In the genomic region with DNA sequence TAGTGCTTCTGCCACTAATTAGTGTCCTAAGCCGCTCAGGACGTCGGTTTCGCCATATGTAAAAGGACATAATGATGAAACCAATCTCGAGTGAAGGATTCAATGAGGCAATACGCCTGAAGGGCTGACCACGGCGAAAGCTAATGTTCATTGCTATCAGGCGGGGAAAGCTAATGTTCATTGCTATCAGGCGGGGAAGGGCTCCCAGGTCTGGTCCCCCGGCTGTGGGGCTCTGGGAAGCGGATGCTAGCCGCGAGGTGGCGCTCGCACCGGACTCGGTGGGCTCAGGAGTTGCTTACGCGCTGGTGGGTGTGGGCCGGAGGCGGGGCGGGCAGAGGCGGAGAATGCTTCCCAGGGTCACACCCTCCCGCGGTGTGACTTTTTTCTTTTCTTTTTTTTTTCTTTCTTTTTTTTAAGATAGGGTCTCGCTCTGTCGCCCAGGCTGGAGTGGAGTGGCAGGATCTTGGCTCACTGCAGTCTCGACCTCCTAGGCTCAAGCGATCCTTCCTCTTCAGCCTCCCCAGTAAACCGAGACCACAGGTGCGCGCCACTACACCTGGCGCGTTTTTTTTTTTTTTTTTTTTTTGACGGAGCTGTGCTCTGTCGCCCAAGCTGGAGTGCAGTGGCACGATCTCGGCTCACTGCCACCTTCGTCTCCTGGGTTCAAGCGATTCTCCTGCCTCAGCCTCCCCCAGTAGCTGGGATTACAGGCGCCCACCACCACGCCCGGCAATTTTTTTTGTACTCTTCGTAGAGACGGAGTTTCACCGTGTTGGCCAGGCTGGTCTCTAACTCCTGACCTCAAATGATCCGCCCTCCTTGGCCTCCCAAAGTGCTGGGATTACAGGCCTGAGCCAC, we compare ENCODE assay signal across 1 cellular context.
A peak's percentile ranks its signal among the peaks of the same experiment; 100 is the strongest.
TF ChIP-seq lines count a peak whose summit lies in the region.

No MANE protein-coding gene starts in this region.

TF ChIP-seq in K562, 482 proteins besides CTCF, POLR2A, EP300 and RAD21 (continues in another document):
- TF ChIP-seq MBD2 (IDR thresholded peaks at IDR 0.05; ENCODE audit: borderline replicate concordance, low read depth), result no peak
- peak; percentile 68 for TF ChIP-seq XRCC5 (IDR thresholded peaks at IDR 0.05; ENCODE audit: low read depth, low read length)
- TF ChIP-seq HMGN3 (IDR thresholded peaks at IDR 0.05; ENCODE audit: borderline replicate concordance, extremely low read depth, insufficient read length, low read depth, low read length), result no peak
- TF ChIP-seq TBL1XR1 (IDR thresholded peaks at IDR 0.05; ENCODE audit: low read length in 2 of 2), result peak in 1 of 2 experiments; percentile 31; a peak in 1 of 4 replicates
- TF ChIP-seq, protein P1, sequence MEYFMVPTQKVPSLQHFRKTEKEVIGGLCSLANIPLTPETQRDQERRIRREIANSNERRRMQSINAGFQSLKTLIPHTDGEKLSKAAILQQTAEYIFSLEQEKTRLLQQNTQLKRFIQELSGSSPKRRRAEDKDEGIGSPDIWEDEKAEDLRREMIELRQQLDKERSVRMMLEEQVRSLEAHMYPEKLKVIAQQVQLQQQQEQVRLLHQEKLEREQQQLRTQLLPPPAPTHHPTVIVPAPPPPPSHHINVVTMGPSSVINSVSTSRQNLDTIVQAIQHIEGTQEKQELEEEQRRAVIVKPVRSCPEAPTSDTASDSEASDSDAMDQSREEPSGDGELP (CRISPR knock-in tag; IDR thresholded peaks at IDR 0.05; ENCODE audit: borderline replicate concordance), result peak; percentile 79; the same call in 1 of the 2 replicates
- peak; percentile 83 for TF ChIP-seq CREM (IDR thresholded peaks at IDR 0.05; ENCODE audit: low read depth)
- TF ChIP-seq HDGF (IDR thresholded peaks at IDR 0.05), result no peak
- no peak for TF ChIP-seq PURB (CRISPR knock-in tag; IDR thresholded peaks at IDR 0.05; ENCODE audit: low read depth)
- TF ChIP-seq ELF1 (tag; IDR thresholded peaks at IDR 0.05), result no peak
- peak; percentile 76 for TF ChIP-seq CXXC5 (CRISPR knock-in tag; IDR thresholded peaks at IDR 0.05)
- TF ChIP-seq ZNF518B (CRISPR knock-in tag; IDR thresholded peaks at IDR 0.05), result no peak
- TF ChIP-seq LCOR (CRISPR knock-in tag; IDR thresholded peaks at IDR 0.05), result peak; percentile 74
- no peak for TF ChIP-seq ZNF76 (CRISPR knock-in tag; IDR thresholded peaks at IDR 0.05; ENCODE audit: borderline replicate concordance)
- TF ChIP-seq YY1 (IDR thresholded peaks at IDR 0.05; ENCODE audit: borderline replicate concordance in 1 of 3, control insufficient read depth in 1 of 3, extremely low read depth in 1 of 3, insufficient read depth in 3 of 3, insufficient read length in 1 of 3, insufficient replicate concordance in 2 of 3, low read depth in 1 of 3, low read length in 2 of 3), result peak in 1 of 3 experiments; percentile 47
- peak; percentile 40; the same call in 1 of the 2 replicates for TF ChIP-seq L3MBTL2 (IDR thresholded peaks at IDR 0.05)
- 0 out of 2 replicates have a peak, but pooled peaks have one; percentile 35 for TF ChIP-seq BHLHE40 (IDR thresholded peaks at IDR 0.05; ENCODE audit: low read length)
- no peak for TF ChIP-seq MEIS2 (IDR thresholded peaks at IDR 0.05; ENCODE audit: partially characterized antibody)
- TF ChIP-seq HCFC1 (IDR thresholded peaks at IDR 0.05; ENCODE audit: low read depth, low read length), result 0 out of 2 replicates have a peak, but pooled peaks have one; percentile 36
- peak; percentile 63 for TF ChIP-seq ATF7 (IDR thresholded peaks at IDR 0.05)
- TF ChIP-seq SRSF9 (IDR thresholded peaks at IDR 0.05; ENCODE audit: borderline replicate concordance, low read depth, low read length), result no peak
- peak; percentile 90 for TF ChIP-seq ZBTB7A (IDR thresholded peaks at IDR 0.05; ENCODE audit: borderline replicate concordance, control insufficient read depth, low read depth, low read length)
- no peak for TF ChIP-seq GTF2E2 (tag; IDR thresholded peaks at IDR 0.05)
- TF ChIP-seq TBP (optimal IDR thresholded peaks at IDR 0.05; ENCODE audit: low read depth, low read length), result peak; percentile 8
- 0 out of 2 replicates have a peak, but pooled peaks have one; percentile 14 for TF ChIP-seq ZFX (CRISPR knock-in tag; IDR thresholded peaks at IDR 0.05)
- TF ChIP-seq SMC3 (conservative IDR thresholded peaks at IDR 0.05; ENCODE audit: insufficient read depth, low read depth, low read length), result peak; percentile 91
- TF ChIP-seq SETDB1 (IDR thresholded peaks at IDR 0.05; ENCODE audit: low read length), result no peak
- 0 out of 2 replicates have a peak, but pooled peaks have one; percentile 55 for TF ChIP-seq ZBTB33 (CRISPR knock-in tag; IDR thresholded peaks at IDR 0.05)
- no peak for TF ChIP-seq SIN3B (IDR thresholded peaks at IDR 0.05; ENCODE audit: low read depth)
- 0 out of 2 replicates have a peak, but pooled peaks have one; percentile 27 for TF ChIP-seq SOX6 (IDR thresholded peaks at IDR 0.05)
- TF ChIP-seq, protein P2, sequence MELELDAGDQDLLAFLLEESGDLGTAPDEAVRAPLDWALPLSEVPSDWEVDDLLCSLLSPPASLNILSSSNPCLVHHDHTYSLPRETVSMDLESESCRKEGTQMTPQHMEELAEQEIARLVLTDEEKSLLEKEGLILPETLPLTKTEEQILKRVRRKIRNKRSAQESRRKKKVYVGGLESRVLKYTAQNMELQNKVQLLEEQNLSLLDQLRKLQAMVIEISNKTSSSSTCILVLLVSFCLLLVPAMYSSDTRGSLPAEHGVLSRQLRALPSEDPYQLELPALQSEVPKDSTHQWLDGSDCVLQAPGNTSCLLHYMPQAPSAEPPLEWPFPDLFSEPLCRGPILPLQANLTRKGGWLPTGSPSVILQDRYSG (tag; conservative IDR thresholded peaks at IDR 0.05; ENCODE audit: low read depth), result no peak
- TF ChIP-seq BCOR (IDR thresholded peaks at IDR 0.05), result peak; percentile 54; the same call in 1 of the 2 replicates
- TF ChIP-seq ATF1 (CRISPR knock-in tag; IDR thresholded peaks at IDR 0.05), result no peak
- peak; percentile 79 for TF ChIP-seq ATF1 (tag; IDR thresholded peaks at IDR 0.05)
- no peak for TF ChIP-seq RFX1 (IDR thresholded peaks at IDR 0.05)
- TF ChIP-seq GABPB1 (CRISPR knock-in tag; IDR thresholded peaks at IDR 0.05), result peak; percentile 43; the same call in 1 of the 2 replicates
- TF ChIP-seq CBFA2T3 (IDR thresholded peaks at IDR 0.05), result peak; percentile 10; the same call in 1 of the 2 replicates
- TF ChIP-seq TAF1 (IDR thresholded peaks at IDR 0.05; ENCODE audit: control insufficient read depth, extremely low read depth, insufficient read depth, low read length, severe bottlenecking), result no peak
- TF ChIP-seq CHD1 (IDR thresholded peaks at IDR 0.05; ENCODE audit: low read length), result no peak
- TF ChIP-seq MNT (conservative IDR thresholded peaks at IDR 0.05), result peak in 1 of 2 experiments; percentile 49; a peak in 2 of 4 replicates
- peak; percentile 71 for TF ChIP-seq CCNT2 (IDR thresholded peaks at IDR 0.05; ENCODE audit: borderline replicate concordance, extremely low read depth, insufficient read length, low read depth, low read length)
- no peak for TF ChIP-seq RBM39 (optimal IDR thresholded peaks at IDR 0.05; ENCODE audit: low read depth, low read length)
- TF ChIP-seq ZNF778 (CRISPR knock-in tag; IDR thresholded peaks at IDR 0.05), result no peak
- TF ChIP-seq CEBPG (CRISPR knock-in tag; IDR thresholded peaks at IDR 0.05), result peak; percentile 62
- TF ChIP-seq CEBPG (tag; conservative IDR thresholded peaks at IDR 0.05 in 1 of 2, IDR thresholded peaks at IDR 0.05 in 1 of 2), result peak; percentile 68 to 70; a peak in 3 of 4 replicates
- TF ChIP-seq, protein P3, sequence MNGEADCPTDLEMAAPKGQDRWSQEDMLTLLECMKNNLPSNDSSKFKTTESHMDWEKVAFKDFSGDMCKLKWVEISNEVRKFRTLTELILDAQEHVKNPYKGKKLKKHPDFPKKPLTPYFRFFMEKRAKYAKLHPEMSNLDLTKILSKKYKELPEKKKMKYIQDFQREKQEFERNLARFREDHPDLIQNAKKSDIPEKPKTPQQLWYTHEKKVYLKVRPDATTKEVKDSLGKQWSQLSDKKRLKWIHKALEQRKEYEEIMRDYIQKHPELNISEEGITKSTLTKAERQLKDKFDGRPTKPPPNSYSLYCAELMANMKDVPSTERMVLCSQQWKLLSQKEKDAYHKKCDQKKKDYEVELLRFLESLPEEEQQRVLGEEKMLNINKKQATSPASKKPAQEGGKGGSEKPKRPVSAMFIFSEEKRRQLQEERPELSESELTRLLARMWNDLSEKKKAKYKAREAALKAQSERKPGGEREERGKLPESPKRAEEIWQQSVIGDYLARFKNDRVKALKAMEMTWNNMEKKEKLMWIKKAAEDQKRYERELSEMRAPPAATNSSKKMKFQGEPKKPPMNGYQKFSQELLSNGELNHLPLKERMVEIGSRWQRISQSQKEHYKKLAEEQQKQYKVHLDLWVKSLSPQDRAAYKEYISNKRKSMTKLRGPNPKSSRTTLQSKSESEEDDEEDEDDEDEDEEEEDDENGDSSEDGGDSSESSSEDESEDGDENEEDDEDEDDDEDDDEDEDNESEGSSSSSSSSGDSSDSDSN (IDR thresholded peaks at IDR 0.05; ENCODE audit: borderline replicate concordance in 1 of 2, low read depth in 2 of 2, low read length in 2 of 2), result 0 out of 4 replicates have a peak, but pooled peaks of 1 of the 2 experiments have one; percentile 56
- 0 out of 2 replicates have a peak, but pooled peaks have one; percentile 55 for TF ChIP-seq KAT7 (CRISPR knock-in tag; IDR thresholded peaks at IDR 0.05; ENCODE audit: borderline replicate concordance)
- TF ChIP-seq CTCFL (IDR thresholded peaks at IDR 0.05; ENCODE audit: borderline replicate concordance, insufficient read depth, low read depth, low read length, poor library complexity, severe bottlenecking), result peak; percentile 71
- TF ChIP-seq MED1 (CRISPR knock-in tag; IDR thresholded peaks at IDR 0.05; ENCODE audit: borderline replicate concordance), result no peak
- no peak for TF ChIP-seq RBM34 (IDR thresholded peaks at IDR 0.05; ENCODE audit: borderline replicate concordance, insufficient read depth, low read length)
- TF ChIP-seq EP400 (IDR thresholded peaks at IDR 0.05), result peak; percentile 54; the same call in 1 of the 2 replicates
- 0 out of 2 replicates have a peak, but pooled peaks have one; percentile 21 for TF ChIP-seq TEAD4 (IDR thresholded peaks at IDR 0.05; ENCODE audit: low read length)
- TF ChIP-seq TEAD4 (CRISPR knock-in tag; IDR thresholded peaks at IDR 0.05; ENCODE audit: borderline replicate concordance), result no peak
- TF ChIP-seq NR1H2 (CRISPR knock-in tag; IDR thresholded peaks at IDR 0.05), result no peak
